Comparison of ENCODE assay signal across 12 cellular contexts in the genomic region with DNA sequence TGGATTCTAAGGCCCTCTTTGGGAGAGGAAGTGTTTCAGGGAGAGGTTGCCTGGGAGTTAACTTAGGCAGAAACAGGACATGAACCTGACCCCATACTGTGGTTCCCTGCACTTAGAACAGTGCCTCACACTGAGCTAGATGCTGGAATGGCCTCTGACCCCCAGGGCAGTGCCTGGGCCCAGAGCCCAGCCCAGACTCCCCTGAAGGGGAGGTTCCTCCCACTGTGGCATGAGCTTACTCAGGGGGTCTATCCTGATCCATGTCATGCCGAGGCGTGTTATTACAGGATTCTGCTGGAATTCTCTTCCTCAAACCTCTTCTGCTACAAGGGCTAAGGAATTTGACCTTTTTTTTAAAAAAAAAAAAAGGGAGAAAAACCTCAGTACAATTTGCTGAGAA.
DNase-seq lines count a peak whose midpoint lies in the region; ATAC-seq, FAIRE-seq and TF ChIP-seq lines count a peak whose summit lies in the region.
"Had no signal": no experiment of that assay in that cellular context is flagged by ENCODE, and none has a peak within 500 bp of the region (broad histone marks: within the 10 kb centered on the region; RNA-seq: fewer than 3 reads in every experiment).

No MANE protein-coding gene starts in this region.

- WGBS in GM23248 (ENCODE audit: low coverage in 1 of 2, low lambda C conversion rate in 2 of 2, missing lambda C conversion rate in 2 of 2), 2 experiments: 79 to 85% methylated on average over 2 of the region's 2 CpGs
- WGBS in HepG2 (ENCODE audit: low lambda C conversion rate): 67% methylated on average over 2 of the region's 2 CpGs
- 85% methylated on average over 2 of the region's 2 CpGs for WGBS in sigmoid colon, 2 donors

- no peaks in the 10 kb centered on the region for H3K9me2 ChIP-seq in GM23248 (ENCODE audit: insufficient read depth)

- peaks cover 42% of the 10 kb centered on the region for H3K4me1 ChIP-seq in GM23248 (ENCODE audit: insufficient read depth)
- H3K4me1 ChIP-seq in HepG2 (ENCODE audit: insufficient read depth, low read length): peaks cover 20% of the 10 kb centered on the region
- H3K4me1 ChIP-seq in sigmoid colon: peaks cover 0 to 79% (median 77%) of the 10 kb centered on the region in 4 donors

- H3K36me3 ChIP-seq in GM23248 (ENCODE audit: low read depth) (no peaks in the 10 kb centered on the region), bronchial epithelial cell (ENCODE audit: control insufficient read depth, insufficient read depth, low read length) (no peaks in the 10 kb centered on the region), HepG2 (replicated peaks in 1 of 2; ENCODE audit: control insufficient read depth in 1 of 2, insufficient read depth in 2 of 2, low read length in 2 of 2) (peaks cover 2 to 8% of the 10 kb centered on the region in 2 experiments; a peak in 2 of 5 replicates), sigmoid colon (no peaks in the 10 kb centered on the region)

- FAIRE-seq in bronchial epithelial cell (lab: Jason Lieb, UNC) (no peak), HepG2 (lab: Jason Lieb, UNC) (no peak), GM12892 (lab: Jason Lieb, UNC) (no peak)

- no peaks in the 10 kb centered on the region for H4K20me1 ChIP-seq in GM23248 (ENCODE audit: insufficient read depth)
- no peaks in the 10 kb centered on the region for H4K20me1 ChIP-seq in HepG2 (ENCODE audit: insufficient read depth, low read length)

- intact Hi-C loops in HepG2 (cut with micrococcal nuclease; ENCODE audit: unreplicated experiment): no loop called here
- intact Hi-C loops in sigmoid colon (cut with DNase I): loop anchor here (5.0 kb wide), 5 partner anchors 65 to 275 kb away; a partner anchor contains a TSS

- H3K9me3 ChIP-seq in GM23248 (ENCODE audit: low read depth): no peaks in the 10 kb centered on the region
- no peaks in the 10 kb centered on the region for H3K9me3 ChIP-seq in HepG2 (ENCODE audit: low read length)
- H3K9me3 ChIP-seq in sigmoid colon: no peaks in the 10 kb centered on the region

- peak overlapping the region; percentile 79 for H3K9ac ChIP-seq in GM23248
- H3K9ac ChIP-seq in HepG2 (ENCODE audit: insufficient read depth, low read depth, low read length): no peak overlapping the region

- DNase-seq in GM23248: no peak
- DNase-seq in bronchial epithelial cell (ENCODE audit: low read depth): peak; percentile 65
- no peak for DNase-seq in HepG2 (ENCODE audit: low spot score)
- DNase-seq in sigmoid colon: no peak
- DNase-seq in T-helper 9 cell: no peak
- no peak for DNase-seq in GM12892 (ENCODE audit: insufficient read length)
- DNase-seq in activated effector memory CD4-positive, alpha-beta T cell treated with Interleukin-2 at 50 U/mL for 16 hours: no peak
- DNase-seq: activated T-cell treated with anti-CD3 and anti-CD28 coated beads, Interleukin-2, amount 50 U/mL, for 24 hours; DMS153; MV-4-11 had no signal

- in situ Hi-C loops in GM23248 (cut with MboI) (no loop called here), HepG2 (cut with HindIII; ENCODE audit: extremely low pct_ligation_motif_present, low pct_unique_long_range_greater_than_20kb) (no loop called here)

- TF ChIP-seq POLR2A in HepG2 (IDR thresholded peaks at IDR 0.05; ENCODE audit: insufficient read depth in 1 of 2, low read depth in 2 of 2, low read length in 2 of 2) (no peak), sigmoid colon (IDR thresholded peaks at IDR 0.05) (no peak), GM12892 (IDR thresholded peaks at IDR 0.05; ENCODE audit: low read depth, low read length) (no peak)

- TF ChIP-seq EP300 in HepG2 (IDR thresholded peaks at IDR 0.05; ENCODE audit: low read depth in 2 of 2, low read length in 2 of 2): no peak
- no peak for TF ChIP-seq EP300 in HepG2 (CRISPR knock-in tag; IDR thresholded peaks at IDR 0.05; ENCODE audit: borderline replicate concordance)
- TF ChIP-seq EP300 in sigmoid colon (IDR thresholded peaks at IDR 0.05): no peak

- no peak overlapping the region for H3K4me3 ChIP-seq in GM23248
- H3K4me3 ChIP-seq in bronchial epithelial cell (ENCODE audit: low read depth, low read length): no peak overlapping the region
- no peak overlapping the region for H3K4me3 ChIP-seq in HepG2 (replicated peaks in 1 of 3; ENCODE audit: insufficient read depth in 1 of 3, low read depth in 2 of 3, low read length in 3 of 3)
- no peak overlapping the region for H3K4me3 ChIP-seq in sigmoid colon

- H3F3A ChIP-seq in GM23248 (ENCODE audit: insufficient read depth): peaks cover 27% of the 10 kb centered on the region

- POLR2A ChIA-PET in HepG2 (lab: Yijun Ruan, JAX): no interaction called here

- ATAC-seq in HepG2 (peak; percentile 30; the same call in 1 of the 3 replicates), HG02798 (IDR thresholded peaks at IDR 0.05; ENCODE audit: poor library complexity, unreplicated experiment) (no peak)

- H2AFZ ChIP-seq in GM23248 (no peak overlapping the region), HepG2 (ENCODE audit: low read length) (no peak overlapping the region)

- H3K79me2 ChIP-seq in GM23248 (ENCODE audit: insufficient read depth) (peaks cover 47% of the 10 kb centered on the region), HepG2 (ENCODE audit: insufficient read depth, low read length) (no peaks in the 10 kb centered on the region)

- H3K27ac ChIP-seq in GM23248: peak overlapping the region; percentile 92
- no peak overlapping the region for H3K27ac ChIP-seq in HepG2 (ENCODE audit: extremely low read length, insufficient read depth, low read length)
- H3K27ac ChIP-seq in sigmoid colon: peak overlapping the region; percentile 88 to 95 (median 92)
- H3K27ac ChIP-seq: epithelial cell of prostate had no signal

- CTCF ChIA-PET in HepG2 (lab: Yijun Ruan, JAX; ENCODE audit: low intra/inter-chr PET ratio, low total read pairs): no interaction called here

- no TSS peak for BruUV-seq in HepG2 (replicated peaks; lab: Mats Ljungman, UMichigan)

- H3K4me2 ChIP-seq in GM23248 (ENCODE audit: unreplicated experiment) (no peak overlapping the region), HepG2 (ENCODE audit: low read depth, low read length) (no peak overlapping the region)

- H3K27me3 ChIP-seq in GM23248 (replicated peaks; ENCODE audit: insufficient read depth): no peaks in the 10 kb centered on the region
- H3K27me3 ChIP-seq in bronchial epithelial cell (ENCODE audit: control insufficient read depth, insufficient read depth, low read length): no peaks in the 10 kb centered on the region
- H3K27me3 ChIP-seq in HepG2 (ENCODE audit: control insufficient read depth in 1 of 2, insufficient read depth in 2 of 2, low read length in 2 of 2): no peaks in the 10 kb centered on the region
- no peaks in the 10 kb centered on the region for H3K27me3 ChIP-seq in sigmoid colon

- TF ChIP-seq RAD21 in HepG2 (CRISPR knock-in tag; IDR thresholded peaks at IDR 0.05): no peak

- TF ChIP-seq CTCF in bronchial epithelial cell (IDR thresholded peaks at IDR 0.05; ENCODE audit: insufficient read depth, low read length, severe bottlenecking) (no peak), HepG2 (CRISPR knock-in tag; IDR thresholded peaks at IDR 0.05) (no peak), sigmoid colon (IDR thresholded peaks at IDR 0.05) (no peak)

TF ChIP-seq in HepG2, 621 proteins besides CTCF, POLR2A, EP300 and RAD21:
- TF ChIP-seq ZNF367 (CRISPR knock-in tag; IDR thresholded peaks at IDR 0.05; ENCODE audit: borderline replicate concordance): no peak
- TF ChIP-seq ZNF343 (CRISPR knock-in tag; IDR thresholded peaks at IDR 0.05): no peak
- no peak for TF ChIP-seq ZNF660 (CRISPR knock-in tag; IDR thresholded peaks at IDR 0.05; ENCODE audit: borderline replicate concordance, low read depth)
- no peak for TF ChIP-seq ARNTL (CRISPR knock-in tag; IDR thresholded peaks at IDR 0.05)
- TF ChIP-seq, protein P1, sequence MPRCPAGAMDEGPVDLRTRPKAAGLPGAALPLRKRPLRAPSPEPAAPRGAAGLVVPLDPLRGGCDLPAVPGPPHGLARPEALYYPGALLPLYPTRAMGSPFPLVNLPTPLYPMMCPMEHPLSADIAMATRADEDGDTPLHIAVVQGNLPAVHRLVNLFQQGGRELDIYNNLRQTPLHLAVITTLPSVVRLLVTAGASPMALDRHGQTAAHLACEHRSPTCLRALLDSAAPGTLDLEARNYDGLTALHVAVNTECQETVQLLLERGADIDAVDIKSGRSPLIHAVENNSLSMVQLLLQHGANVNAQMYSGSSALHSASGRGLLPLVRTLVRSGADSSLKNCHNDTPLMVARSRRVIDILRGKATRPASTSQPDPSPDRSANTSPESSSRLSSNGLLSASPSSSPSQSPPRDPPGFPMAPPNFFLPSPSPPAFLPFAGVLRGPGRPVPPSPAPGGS (CRISPR knock-in tag; IDR thresholded peaks at IDR 0.05): no peak
- no peak for TF ChIP-seq FOXM1 (CRISPR knock-in tag; IDR thresholded peaks at IDR 0.05)
- TF ChIP-seq ZNF839 (CRISPR knock-in tag; IDR thresholded peaks at IDR 0.05; ENCODE audit: borderline replicate concordance): no peak
- TF ChIP-seq ZFP37 (CRISPR knock-in tag; IDR thresholded peaks at IDR 0.05; ENCODE audit: borderline replicate concordance): no peak
